In genomic region chr18:9730786-9731185, GRCh38 we compare ENCODE assay signal across 1 cellular context.
TF ChIP-seq lines count a peak whose summit lies in the region.

No MANE protein-coding gene starts in this region.

TF ChIP-seq in IMR-90, 13 proteins besides CTCF, POLR2A, EP300 and RAD21:
- no peak for TF ChIP-seq FOS (IDR thresholded peaks at IDR 0.05; ENCODE audit: low read depth, low read length)
- TF ChIP-seq RCOR1 (IDR thresholded peaks at IDR 0.05; ENCODE audit: insufficient replicate concordance, low read length) = no peak
- TF ChIP-seq MAFK (IDR thresholded peaks at IDR 0.05; ENCODE audit: low read depth, low read length) = no peak
- no peak for TF ChIP-seq USF2 (IDR thresholded peaks at IDR 0.05; ENCODE audit: low read depth, low read length)
- TF ChIP-seq CEBPB (IDR thresholded peaks at IDR 0.05; ENCODE audit: low read depth, low read length) = no peak
- TF ChIP-seq, protein P1, sequence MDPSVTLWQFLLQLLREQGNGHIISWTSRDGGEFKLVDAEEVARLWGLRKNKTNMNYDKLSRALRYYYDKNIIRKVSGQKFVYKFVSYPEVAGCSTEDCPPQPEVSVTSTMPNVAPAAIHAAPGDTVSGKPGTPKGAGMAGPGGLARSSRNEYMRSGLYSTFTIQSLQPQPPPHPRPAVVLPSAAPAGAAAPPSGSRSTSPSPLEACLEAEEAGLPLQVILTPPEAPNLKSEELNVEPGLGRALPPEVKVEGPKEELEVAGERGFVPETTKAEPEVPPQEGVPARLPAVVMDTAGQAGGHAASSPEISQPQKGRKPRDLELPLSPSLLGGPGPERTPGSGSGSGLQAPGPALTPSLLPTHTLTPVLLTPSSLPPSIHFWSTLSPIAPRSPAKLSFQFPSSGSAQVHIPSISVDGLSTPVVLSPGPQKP (IDR thresholded peaks at IDR 0.05; ENCODE audit: borderline replicate concordance, low read depth, low read length) = no peak
- TF ChIP-seq BHLHE40 (IDR thresholded peaks at IDR 0.05; ENCODE audit: low read depth, low read length) = no peak
- TF ChIP-seq NFE2L2 (IDR thresholded peaks at IDR 0.05; ENCODE audit: low read depth, low read length) = no peak
- TF ChIP-seq MXI1 (IDR thresholded peaks at IDR 0.05; ENCODE audit: borderline replicate concordance, low read depth, low read length) = no peak
- no peak for TF ChIP-seq RFX5 (IDR thresholded peaks at IDR 0.05; ENCODE audit: low read depth, low read length)
- TF ChIP-seq SMC3 (IDR thresholded peaks at IDR 0.05; ENCODE audit: low read depth, low read length) = no peak
- no peak for TF ChIP-seq CHD1 (IDR thresholded peaks at IDR 0.05; ENCODE audit: low read depth, low read length)
- no peak for TF ChIP-seq MAZ (IDR thresholded peaks at IDR 0.05; ENCODE audit: borderline replicate concordance, low read depth, low read length)
